Comparison of ENCODE assay signal across 8 cellular contexts in the genomic region with DNA sequence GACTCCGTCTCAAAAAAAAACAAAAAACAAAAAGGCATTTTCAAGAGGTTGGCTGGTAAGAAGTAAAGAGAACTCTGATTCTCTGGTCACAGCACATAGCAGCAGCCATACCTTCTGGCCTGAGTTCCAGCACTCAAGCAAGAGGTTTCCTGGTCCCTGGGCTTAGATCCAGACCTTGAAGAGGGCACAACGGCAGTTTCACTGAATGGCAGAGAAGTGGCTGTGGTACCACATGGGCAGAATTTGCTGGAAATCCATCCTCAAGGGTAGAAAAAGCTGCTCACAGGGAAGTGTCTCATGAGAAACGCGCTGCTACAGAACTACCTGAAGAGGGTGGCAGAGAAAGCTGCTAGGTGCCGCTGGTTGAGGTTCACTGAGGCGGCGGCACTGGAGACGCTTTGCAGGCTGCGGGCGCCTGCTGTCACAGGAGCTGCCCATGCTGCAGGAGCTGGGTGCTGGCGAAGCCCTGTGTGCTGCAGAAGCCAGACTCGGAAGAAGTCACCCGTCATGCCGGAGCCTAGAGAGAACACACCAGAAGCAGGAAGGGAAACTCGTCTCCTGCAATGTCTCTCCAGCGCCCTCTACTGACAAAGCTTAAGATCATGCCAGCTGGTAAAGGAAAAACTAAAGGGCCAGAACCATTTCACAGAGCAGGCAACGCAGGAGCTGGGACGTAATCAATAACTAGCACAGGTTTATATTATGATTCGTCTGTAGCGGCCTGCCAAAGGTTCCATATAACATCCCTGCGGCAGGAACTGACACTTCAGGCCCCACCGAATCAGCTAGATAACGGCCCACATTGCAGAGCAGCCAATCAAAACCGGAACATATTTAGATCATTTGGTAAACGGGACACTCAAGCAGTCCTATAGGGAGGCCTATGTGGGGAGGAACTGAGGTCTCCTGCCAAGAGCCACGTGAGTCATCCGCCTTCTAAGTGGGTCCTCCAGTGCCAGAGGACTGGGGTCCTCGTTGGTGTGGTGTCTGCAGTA. TPM values are rescaled to one million over a fixed set of nuclear protein-coding genes. Genes with fewer than 3 reads are reported as not detected.
DNase-seq lines count a peak whose midpoint lies in the region; ATAC-seq, FAIRE-seq and TF ChIP-seq lines count a peak whose summit lies in the region.

No MANE protein-coding gene starts in this region.

- H3K4me1 Mint-ChIP-seq in Calu3 (ENCODE audit: low read depth, unreplicated experiment), result peaks cover 14% of the 10 kb centered on the region

- H3K9me3 ChIP-seq in iPS-15b (ENCODE audit: control insufficient read depth, insufficient read depth, low read length) (no peaks in the 10 kb centered on the region), skeletal muscle satellite cell (replicated peaks; ENCODE audit: low read length) (no peaks in the 10 kb centered on the region)

- no TSS peak for BruUV-seq in Calu3 (replicated peaks; lab: Mats Ljungman, UMichigan)

- H3K4me1 ChIP-seq in iPS-15b (ENCODE audit: control insufficient read depth, insufficient read depth, low read length) (peaks cover 9% of the 10 kb centered on the region), skeletal muscle satellite cell (ENCODE audit: control insufficient read depth, insufficient read depth, low read length) (peaks cover 9% of the 10 kb centered on the region)

- FAIRE-seq in frontal cortex (lab: Jason Lieb, UNC), result no peak

- no peaks in the 10 kb centered on the region for H3K9me3 Mint-ChIP-seq in Calu3 (ENCODE audit: low read depth, unreplicated experiment)

- H3K36me3 Mint-ChIP-seq in Calu3 (ENCODE audit: insufficient read depth, unreplicated experiment), result peaks cover 79% of the 10 kb centered on the region

- H3K27ac Mint-ChIP-seq in Calu3 (ENCODE audit: unreplicated experiment), result peak overlapping the region; percentile 39

- H3K4me3 ChIP-seq in astrocyte of the spinal cord (ENCODE audit: low read depth, low read length), result peak overlapping the region; percentile 19
- peak overlapping the region; percentile 39 for H3K4me3 ChIP-seq in iPS-15b (ENCODE audit: low read depth, low read length)
- peak overlapping the region; percentile 54 for H3K4me3 ChIP-seq in skeletal muscle satellite cell (ENCODE audit: low read length)

- TF ChIP-seq CTCF in Calu3 (IDR thresholded peaks at IDR 0.05; ENCODE audit: unreplicated experiment), result peak; percentile 95
- TF ChIP-seq CTCF in astrocyte of the spinal cord (IDR thresholded peaks at IDR 0.05; ENCODE audit: low read depth, low read length), result peak; percentile 93

- peak; percentile 66 for ATAC-seq in GM21786 (IDR thresholded peaks at IDR 0.05; ENCODE audit: unreplicated experiment)

- H3K9ac ChIP-seq in iPS-15b (ENCODE audit: low read depth, low read length), result no peak overlapping the region
- peak overlapping the region; percentile 32 for H3K9ac ChIP-seq in skeletal muscle satellite cell (ENCODE audit: low read depth, low read length)

- intact Hi-C loops in Calu3 (cut with micrococcal nuclease; ENCODE audit: unreplicated experiment), result loop anchor here (2.0 kb wide), 2 partner anchors 23 to 71 kb away; no protein-coding TSS in a partner anchor

- H3K36me3 ChIP-seq in iPS-15b (ENCODE audit: control insufficient read depth, insufficient read depth, low read length), result no peaks in the 10 kb centered on the region
- peaks cover 37% of the 10 kb centered on the region for H3K36me3 ChIP-seq in skeletal muscle satellite cell (ENCODE audit: insufficient read depth, low read length)

- no peaks in the 10 kb centered on the region for H3K27me3 Mint-ChIP-seq in Calu3 (ENCODE audit: unreplicated experiment)

- peak overlapping the region; percentile 74 for H3K4me2 ChIP-seq in skeletal muscle satellite cell (ENCODE audit: low read length)

- DNase-seq in Calu3 (peak; percentile 89), NCI-H2081 (lab: John Stamatoyannopoulos, UW) (peak; percentile 84 to 86), T-helper 22 cell (ENCODE audit: low read depth) (peak; percentile 74), astrocyte of the spinal cord (ENCODE audit: low read depth, low spot score) (peak; percentile 83), frontal cortex (ENCODE audit: low spot score in 2 of 2) (no peak)

- H3K27me3 ChIP-seq in iPS-15b (ENCODE audit: control insufficient read depth, insufficient read depth, low read length) (no peaks in the 10 kb centered on the region), skeletal muscle satellite cell (ENCODE audit: control insufficient read depth, insufficient read depth, low read length) (no peaks in the 10 kb centered on the region)

- in situ Hi-C loops in astrocyte of the spinal cord (cut with HindIII; ENCODE audit: low sequenced_read_pairs), result no loop called here

- CTCF ChIA-PET in Calu3 (lab: Charles Lee), result interaction anchor here (0.6 to 2.5 kb wide), 20 partner anchors 12 to 152 kb away, joined by 3 to 48 read pairs (median 4); a partner anchor contains a TSS

- peak overlapping the region; percentile 73 for H3K4me3 Mint-ChIP-seq in Calu3 (ENCODE audit: low read depth, unreplicated experiment)

RNA-seq across cellular contexts. Expression of a gene that starts 5.4 kb away (rescaled TPM):
- 9.8 and 11.8 TPM in 2 replicates for total RNA-seq in Calu3 (2022)
- total RNA-seq in skeletal muscle satellite cell (2012; rRNA removed), result 6.6 and 7.0 TPM in 2 replicates
- total RNA-seq in frontal cortex, result 6.9 TPM

RNA-seq across cellular contexts. Expression of a gene that starts 17.0 kb away (rescaled TPM):
- 17.2 and 17.7 TPM in 2 replicates for total RNA-seq in Calu3 (2022)
- 13.9 and 16.4 TPM in 2 replicates for total RNA-seq in skeletal muscle satellite cell (2012; rRNA removed)
- 17.9 TPM for total RNA-seq in frontal cortex

RNA-seq across cellular contexts. Expression of a gene that starts 30.3 kb away (rescaled TPM):
- total RNA-seq in Calu3 (2022), result not detected in 2 replicates
- total RNA-seq in skeletal muscle satellite cell (2012; rRNA removed), result not detected in 2 replicates
- total RNA-seq in frontal cortex, result not detected

RNA-seq across cellular contexts. Expression of a gene that starts 58.6 kb away (rescaled TPM):
- total RNA-seq in Calu3 (2022) (0.40 and 0.54 TPM in 2 replicates), frontal cortex (0.41 TPM)
- total RNA-seq in skeletal muscle satellite cell (2012; rRNA removed), result not detected in 2 replicates

Comparison
In these comparisons a context has a peak if more than half of its experiments do, and no peak if none do; other contexts are left out.
1. DNase-seq: peak in Calu3 (single experiment), NCI-H2081 (2 of 2), T-helper 22 cell (single experiment) and astrocyte of the spinal cord (single experiment); none in frontal cortex (0 of 2).
2. Peak in every context shown above with its lines, with median percentiles within 50 percentile points of each other: H3K4me3 ChIP-seq.